ENCODE assay signal across 9 cellular contexts in genomic region chr2:91442246-91442905, GRCh38.
A peak's percentile ranks its signal among the peaks of the same experiment; 100 is the strongest.
DNase-seq lines count a peak whose midpoint lies in the region; ATAC-seq, FAIRE-seq and TF ChIP-seq lines count a peak whose summit lies in the region.
"Had no signal": no experiment of that assay in that cellular context is flagged by ENCODE, and none has a peak within 500 bp of the region (broad histone marks: within the 10 kb centered on the region; RNA-seq: fewer than 3 reads in every experiment).

No MANE protein-coding gene starts in this region.

- in situ Hi-C loops in ACHN (cut with HindIII; ENCODE audit: low pct_ligation_motif_present, low pct_unique_long_range_greater_than_20kb, low sequenced_read_pairs) = no loop called here

- H3K27me3 ChIP-seq in bronchial epithelial cell (ENCODE audit: control insufficient read depth, insufficient read depth, low read length) (peaks cover 4% of the 10 kb centered on the region), right lobe of liver (peaks cover 0 to 11% of the 10 kb centered on the region in 2 donors), vagina (peaks cover 12% of the 10 kb centered on the region)

- TF ChIP-seq POLR2A in right lobe of liver (IDR thresholded peaks at IDR 0.05) (no peak), vagina (IDR thresholded peaks at IDR 0.05) (no peak)

- no peak for FAIRE-seq in bronchial epithelial cell (lab: Jason Lieb, UNC)
- FAIRE-seq: frontal cortex had no signal

- peaks cover 0 to 12% (median 0%) of the 10 kb centered on the region in 4 donors for H3K4me1 ChIP-seq in right lobe of liver
- H3K4me1 ChIP-seq in vagina = peaks cover 15% of the 10 kb centered on the region

- H3K27ac ChIP-seq in right lobe of liver (no peak overlapping the region), vagina (no peak overlapping the region)

- intact Hi-C loops in right lobe of liver (cut with DNase I) = no loop called here
- intact Hi-C loops in vagina (cut with DNase I) = no loop called here

- DNase-seq in stimulated activated CD4-positive, alpha-beta T cell treated with anti-CD3 and anti-CD28 coated beads, Interleukin-12 subunit alpha, Interleukin-12 subunit beta, amount 100 ng/mL, for 4 hours = peak; percentile 8
- no peak for DNase-seq in stimulated activated CD4-positive, alpha-beta T cell treated with anti-CD3 and anti-CD28 coated beads, Interleukin-4, amount 100 ng/mL, for 4 hours
- no peak for DNase-seq in bronchial epithelial cell (ENCODE audit: low read depth)
- peak; percentile 27 to 62 (median 52) for DNase-seq in right lobe of liver
- peak; percentile 56 to 97 for DNase-seq in vagina (ENCODE audit: extremely low spot score in 2 of 2)
- no peak for DNase-seq in NCI-H524 (lab: John Stamatoyannopoulos, UW)
- DNase-seq in putamen (ENCODE audit: low spot score) = no peak
- no peak for DNase-seq in ACHN

- 11% methylated on average over 82 of the region's 82 CpGs for WGBS in right lobe of liver (ENCODE audit: insufficient coverage, low coverage, low lambda C conversion rate, missing lambda C conversion rate)

- TF ChIP-seq CTCF in bronchial epithelial cell (IDR thresholded peaks at IDR 0.05; ENCODE audit: insufficient read depth, low read length, severe bottlenecking) (no peak), right lobe of liver (IDR thresholded peaks at IDR 0.05) (no peak), vagina (IDR thresholded peaks at IDR 0.05) (no peak)

- ATAC-seq in right lobe of liver = peak in 1 of 4 donors; percentile 21

- H3K36me3 ChIP-seq in bronchial epithelial cell (ENCODE audit: control insufficient read depth, insufficient read depth, low read length) = no peaks in the 10 kb centered on the region
- H3K36me3 ChIP-seq in right lobe of liver = no peaks in the 10 kb centered on the region
- no peaks in the 10 kb centered on the region for H3K36me3 ChIP-seq in vagina

- H3K9me3 ChIP-seq in right lobe of liver (no peaks in the 10 kb centered on the region), vagina (no peaks in the 10 kb centered on the region)

- H3K4me3 ChIP-seq in bronchial epithelial cell (ENCODE audit: low read depth, low read length) (peak overlapping the region; percentile 8), right lobe of liver (peak overlapping the region in 1 of 3 donors; percentile 21), vagina (peak overlapping the region; percentile 11 to 23)

Comparison
In these comparisons a context has a peak if more than half of its experiments do, and no peak if none do; other contexts are left out.
1. DNase-seq: peak in stimulated activated CD4-positive, alpha-beta T cell treated with anti-CD3 and anti-CD28 coated beads, Interleukin-12 subunit alpha, Interleukin-12 subunit beta, amount 100 ng/mL, for 4 hours (single experiment), right lobe of liver (3 of 3) and vagina (2 of 2); none in stimulated activated CD4-positive, alpha-beta T cell treated with anti-CD3 and anti-CD28 coated beads, Interleukin-4, amount 100 ng/mL, for 4 hours (0 of 2), bronchial epithelial cell (single experiment), NCI-H524 (0 of 2), putamen (single experiment) and ACHN (single experiment).